In the genomic region with DNA sequence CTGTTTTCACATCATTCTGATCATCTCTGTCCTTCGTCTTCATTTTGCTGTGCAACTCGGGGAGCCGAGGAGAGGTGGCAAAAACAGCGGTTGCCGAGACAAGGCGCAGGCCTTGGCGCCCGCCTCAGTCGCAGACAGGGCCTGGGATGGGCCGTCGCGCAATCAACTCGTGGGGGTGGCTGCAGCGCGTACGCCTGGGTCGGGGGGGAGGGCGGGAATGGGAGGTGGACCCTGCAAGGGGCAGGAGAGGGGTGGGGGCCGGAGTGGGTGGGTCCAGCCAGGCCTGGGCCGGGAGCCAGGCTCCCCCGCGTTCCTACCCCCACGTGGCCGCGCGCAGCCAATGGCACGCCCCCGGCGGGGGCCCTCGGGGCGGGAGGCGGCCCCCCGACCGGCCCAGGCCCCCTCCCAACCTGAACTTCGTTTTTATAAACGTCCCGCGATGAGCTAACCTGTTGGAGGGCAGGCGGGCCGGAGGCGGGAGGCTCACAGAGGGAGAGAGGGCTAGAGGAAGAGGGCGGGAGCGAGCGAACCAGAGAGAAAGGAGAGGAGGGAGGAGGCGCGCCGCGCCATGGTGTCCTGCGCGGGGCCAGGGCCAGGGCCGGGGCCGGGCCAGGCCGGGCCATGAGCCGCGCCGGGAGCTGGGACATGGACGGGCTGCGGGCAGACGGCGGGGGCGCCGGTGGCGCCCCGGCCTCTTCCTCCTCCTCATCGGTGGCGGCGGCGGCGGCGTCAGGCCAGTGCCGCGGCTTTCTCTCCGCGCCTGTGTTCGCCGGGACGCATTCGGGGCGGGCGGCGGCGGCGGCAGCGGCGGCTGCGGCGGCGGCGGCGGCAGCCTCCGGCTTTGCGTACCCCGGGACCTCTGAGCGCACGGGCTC, we compare ENCODE assay signal across 9 cellular contexts. TPM values are rescaled to one million over a fixed set of nuclear protein-coding genes. Genes with fewer than 3 reads are reported as not detected.
DNase-seq lines count a peak whose midpoint lies in the region; ATAC-seq lines count a peak whose summit lies in the region.
"Had no signal": no experiment of that assay in that cellular context is flagged by ENCODE, and none has a peak within 500 bp of the region (broad histone marks: within the 10 kb centered on the region; RNA-seq: fewer than 3 reads in every experiment).

TSS of gene HOXD13 (plus strand) at position 452 of the 875 bp plus-strand sequence. CDS start at position 622, 170 bp downstream.

- H3K4me3 ChIP-seq in right cardiac atrium (ENCODE audit: low read length), result peak within 1 kb of the TSS; percentile 18

- 3% methylated on average over 95 of the region's 95 CpGs for WGBS in right cardiac atrium

- H3K27ac Mint-ChIP-seq in stimulated activated memory B cell treated with anti-CD40 and anti-IgM and Interleukin-4, amounts not matched to agents 10 μg/mL and 1 μg/mL and 100 μg/mL, for 72 hours, result no peak within 1 kb of the TSS

- H3K27me3 Mint-ChIP-seq in stimulated activated memory B cell treated with anti-CD40 and anti-IgM and Interleukin-4, amounts not matched to agents 10 μg/mL and 1 μg/mL and 100 μg/mL, for 72 hours, result peaks cover 88% of the 10 kb centered on the region

- H3K27me3 ChIP-seq in right cardiac atrium (ENCODE audit: control insufficient read depth, insufficient read depth), result peaks cover 7% of the 10 kb centered on the region

- H3K9me3 ChIP-seq in right cardiac atrium (ENCODE audit: control insufficient read depth, low read length), result no peaks in the 10 kb centered on the region

- intact Hi-C loops in right cardiac atrium (cut with DNase I), result loop anchor here in 2 of 4 donors (5.0 to 10.0 kb wide), 3 partner anchors 405 to 678 kb away; no protein-coding TSS in a partner anchor

- peaks cover 24% of the 10 kb centered on the region for H3K4me1 Mint-ChIP-seq in stimulated activated memory B cell treated with anti-CD40 and anti-IgM and Interleukin-4, amounts not matched to agents 10 μg/mL and 1 μg/mL and 100 μg/mL, for 72 hours

- no peak within 1 kb of the TSS for H3K27ac ChIP-seq in right cardiac atrium (ENCODE audit: low read length)
- H3K27ac ChIP-seq: epithelial cell of prostate had no signal

- peaks cover 5% of the 10 kb centered on the region for H3K4me1 ChIP-seq in right cardiac atrium (ENCODE audit: control insufficient read depth, insufficient read depth, low read length)

- peak within 1 kb of the TSS; percentile 9 for H3K4me3 Mint-ChIP-seq in stimulated activated memory B cell treated with anti-CD40 and anti-IgM and Interleukin-4, amounts not matched to agents 10 μg/mL and 1 μg/mL and 100 μg/mL, for 72 hours

- ATAC-seq in right cardiac atrium, result peak in 1 of 2 donors; percentile 38
- ATAC-seq in stimulated activated memory B cell treated with anti-CD40 and anti-IgM and Interleukin-4, amounts not matched to agents 10 μg/mL and 1 μg/mL and 100 μg/mL, for 72 hours, result no peak
- no peak for ATAC-seq in GM19395 (IDR thresholded peaks at IDR 0.05; ENCODE audit: unreplicated experiment)
- no peak for ATAC-seq in HG03108 (IDR thresholded peaks at IDR 0.05; ENCODE audit: unreplicated experiment)

- H3K9me3 Mint-ChIP-seq in stimulated activated memory B cell treated with anti-CD40 and anti-IgM and Interleukin-4, amounts not matched to agents 10 μg/mL and 1 μg/mL and 100 μg/mL, for 72 hours, result no peaks in the 10 kb centered on the region

- no peaks in the 10 kb centered on the region for H3K36me3 Mint-ChIP-seq in stimulated activated memory B cell treated with anti-CD40 and anti-IgM and Interleukin-4, amounts not matched to agents 10 μg/mL and 1 μg/mL and 100 μg/mL, for 72 hours

- peak; percentile 58 for DNase-seq in activated CD8-positive, alpha-beta memory T cell treated with anti-CD3 and anti-CD28 coated beads for 24 hours
- DNase-seq in activated CD8-positive, alpha-beta memory T cell treated with anti-CD3 and anti-CD28 coated beads, Interleukin-2, amount 50 U/mL, for 4 hours, result no peak
- DNase-seq in NCI-H774 (lab: John Stamatoyannopoulos, UW), result peak; percentile 30
- DNase-seq in right cardiac atrium, result no peak
- no peak for DNase-seq in dedifferentiated amniotic fluid mesenchymal stem cell (ENCODE audit: extremely low spot score)

RNA-seq across cellular contexts. Expression of gene HOXD13, which starts in this region (rescaled TPM):
- total RNA-seq in right cardiac atrium, result not detected
- polyA plus RNA-seq in right cardiac atrium, result not detected

Comparison
In these comparisons a context has a peak if more than half of its experiments do, and no peak if none do; other contexts are left out.
1. DNase-seq: peak in activated CD8-positive, alpha-beta memory T cell treated with anti-CD3 and anti-CD28 coated beads for 24 hours (single experiment) and NCI-H774 (single experiment); none in activated CD8-positive, alpha-beta memory T cell treated with anti-CD3 and anti-CD28 coated beads, Interleukin-2, amount 50 U/mL, for 4 hours (single experiment), right cardiac atrium (0 of 3) and dedifferentiated amniotic fluid mesenchymal stem cell (single experiment).